Comparison of ENCODE assay signal across 8 cellular contexts in the genomic region with DNA sequence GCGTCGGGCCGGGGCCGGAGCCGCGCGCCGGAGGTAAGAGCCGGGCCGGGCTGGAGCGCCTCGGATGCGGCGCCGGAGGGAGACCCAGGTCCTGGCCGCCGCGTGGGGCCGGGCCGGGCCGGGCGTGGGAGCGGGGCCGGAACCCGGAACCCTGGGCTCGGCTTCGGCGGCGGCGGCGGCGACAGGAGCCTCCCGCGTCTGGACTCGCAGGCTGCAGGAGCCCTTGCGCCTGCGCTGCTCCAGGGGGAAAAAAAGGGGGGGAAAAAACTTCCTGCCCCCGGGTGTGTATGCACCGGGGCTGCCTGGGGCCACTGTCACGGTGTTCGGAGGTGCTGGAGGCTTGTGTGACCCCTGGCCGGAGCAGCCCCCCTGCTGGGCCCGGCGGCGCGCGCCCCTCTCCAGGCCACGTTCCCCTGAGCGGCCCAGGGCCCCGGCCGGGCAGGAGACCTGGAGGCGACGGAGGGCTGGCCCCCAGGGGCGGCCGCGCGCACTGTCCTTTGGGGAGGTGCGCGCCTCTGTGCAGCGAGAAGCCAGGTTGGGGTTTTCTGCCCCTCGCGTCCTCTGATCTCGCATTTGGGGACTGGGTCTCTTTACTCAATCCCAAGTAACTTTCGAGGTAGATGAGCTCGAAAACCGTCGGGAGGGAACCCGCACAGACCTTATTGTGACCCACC. TPM values are rescaled to one million over a fixed set of nuclear protein-coding genes. Genes with fewer than 3 reads are reported as not detected.
DNase-seq lines count a peak whose midpoint lies in the region; ATAC-seq and TF ChIP-seq lines count a peak whose summit lies in the region.

No MANE protein-coding gene starts in this region.

- no peaks in the 10 kb centered on the region for H3K36me3 ChIP-seq in H7 (replicated peaks; ENCODE audit: control insufficient read depth, insufficient read depth, low read length)
- no peaks in the 10 kb centered on the region for H3K36me3 ChIP-seq in right lobe of liver
- H3K36me3 ChIP-seq in transverse colon, result no peaks in the 10 kb centered on the region

- H3K4me1 ChIP-seq in right lobe of liver (peaks cover 0 to 17% (median 0%) of the 10 kb centered on the region in 4 donors), transverse colon (peaks cover 0 to 26% (median 19%) of the 10 kb centered on the region in 4 donors)

- TF ChIP-seq EP300 in transverse colon (IDR thresholded peaks at IDR 0.05; ENCODE audit: low read depth), result no peak

- H3K4me3 Mint-ChIP-seq in activated CD4-positive, alpha-beta T cell treated with anti-CD3 and anti-CD28 coated beads for 36 hours, result peak overlapping the region; percentile 76

- H3K9me3 ChIP-seq in right lobe of liver (no peaks in the 10 kb centered on the region), transverse colon (no peaks in the 10 kb centered on the region)

- no peak for TF ChIP-seq POLR2A in right lobe of liver (IDR thresholded peaks at IDR 0.05)
- TF ChIP-seq POLR2A in transverse colon (IDR thresholded peaks at IDR 0.05), result no peak

- in situ Hi-C loops in transverse colon (cut with MboI; ENCODE audit: low pct_ligation_motif_present in 1 of 4, low pct_unique_long_range_greater_than_20kb in 1 of 4, low sequenced_read_pairs in 3 of 4), result no loop called here

- H3K27ac ChIP-seq in right lobe of liver (no peak overlapping the region), transverse colon (peak overlapping the region; percentile 77 to 88 (median 84))

- no peaks in the 10 kb centered on the region for H3K9me3 Mint-ChIP-seq in activated CD4-positive, alpha-beta T cell treated with anti-CD3 and anti-CD28 coated beads for 36 hours (ENCODE audit: low read depth)

- TF ChIP-seq CTCF in cardiac fibroblast (IDR thresholded peaks at IDR 0.05; ENCODE audit: low read depth, low read length), result no peak
- no peak for TF ChIP-seq CTCF in right lobe of liver (IDR thresholded peaks at IDR 0.05)
- TF ChIP-seq CTCF in transverse colon (IDR thresholded peaks at IDR 0.05), result no peak

- H3K4me1 Mint-ChIP-seq in activated CD4-positive, alpha-beta T cell treated with anti-CD3 and anti-CD28 coated beads for 36 hours, result peaks cover 22% of the 10 kb centered on the region

- intact Hi-C loops in activated CD4-positive, alpha-beta T cell treated with anti-CD3 and anti-CD28 coated beads for 36 hours (cut with DNase I, micrococcal nuclease), result loop anchor here in 1 of 2 experiments (2.0 to 10.0 kb wide), 3 partner anchors 147 to 689 kb away; partner anchors contain the start of genes ATAD2B and SF3B6
- intact Hi-C loops in right lobe of liver (cut with DNase I) (no loop called here), transverse colon (cut with DNase I; ENCODE audit: low total_unique reads) (loop anchor here (10.0 kb wide), 1 partner anchor 239 kb away; no protein-coding TSS in a partner anchor)

- H3K27me3 ChIP-seq in H7 (ENCODE audit: control insufficient read depth, insufficient read depth, low read length) (peaks cover 39% of the 10 kb centered on the region), right lobe of liver (peaks cover 0 to 4% of the 10 kb centered on the region in 2 donors), transverse colon (peaks cover 34% of the 10 kb centered on the region)

- peak; percentile 31 for DNase-seq in activated CD4-positive, alpha-beta T cell treated with anti-CD3 and anti-CD28 coated beads for 36 hours
- no peak for DNase-seq in activated CD4-positive, alpha-beta T cell treated with anti-CD3 and anti-CD28 coated beads, Interleukin-2, amount 50 U/mL, for 1 hour
- peak; percentile 84 for DNase-seq in H7
- peak; percentile 22 for DNase-seq in M059J (ENCODE audit: low read depth)
- DNase-seq in cardiac fibroblast (ENCODE audit: low read depth in 2 of 2), result peak; percentile 30 to 33
- no peak for DNase-seq in right lobe of liver
- no peak for DNase-seq in transverse colon
- DNase-seq in central memory CD4-positive, alpha-beta T cell, result no peak

- H3K4me3 ChIP-seq in H7 (ENCODE audit: insufficient read depth, low read depth, low read length) (peak overlapping the region; percentile 60), cardiac fibroblast (replicated peaks in 1 of 2; ENCODE audit: low read depth in 2 of 2, low read length in 2 of 2) (peak overlapping the region; percentile 72 to 89), right lobe of liver (peak overlapping the region; percentile 56 to 64 (median 59)), transverse colon (peak overlapping the region; percentile 52 to 82 (median 62))

- POLR2A ChIA-PET in activated CD4-positive, alpha-beta T cell treated with anti-CD3 and anti-CD28 coated beads for 36 hours (lab: Charles Lee), result no interaction called here

- CTCF ChIA-PET in activated CD4-positive, alpha-beta T cell treated with anti-CD3 and anti-CD28 coated beads for 36 hours (lab: Charles Lee), result interaction anchor here (0.5 kb wide), 1 partner anchor 40 kb away, joined by 3 read pairs; no protein-coding TSS in a partner anchor

- under 1% methylated on average over 22 of the region's 68 CpGs for WGBS in right lobe of liver (ENCODE audit: insufficient coverage, low coverage, low lambda C conversion rate, missing lambda C conversion rate)
- 0% methylated on average over 36 of the region's 68 CpGs; no CpG with 5 or more reads in 1 of the 2 donors for WGBS in transverse colon (ENCODE audit: low coverage in 1 of 2), 2 donors

- ATAC-seq in activated CD4-positive, alpha-beta T cell treated with anti-CD3 and anti-CD28 coated beads for 36 hours, result no peak
- ATAC-seq in right lobe of liver, result peak in 2 of 4 donors; percentile 3 to 12

- no peaks in the 10 kb centered on the region for H3K36me3 Mint-ChIP-seq in activated CD4-positive, alpha-beta T cell treated with anti-CD3 and anti-CD28 coated beads for 36 hours (ENCODE audit: low read depth)

- no peak overlapping the region for H3K27ac Mint-ChIP-seq in activated CD4-positive, alpha-beta T cell treated with anti-CD3 and anti-CD28 coated beads for 36 hours

- H3K27me3 Mint-ChIP-seq in activated CD4-positive, alpha-beta T cell treated with anti-CD3 and anti-CD28 coated beads for 36 hours, result peaks cover 59% of the 10 kb centered on the region

RNA-seq across cellular contexts. Expression of gene KLHL29, which starts 0.9 kb away (rescaled TPM):
- 1 to 10 TPM; 1.7 to 2.0 TPM for total RNA-seq in activated CD4-positive, alpha-beta T cell treated with anti-CD3 and anti-CD28 coated beads for 36 hours
- total RNA-seq in H7 (2014; rRNA removed; shearing (Covaris generic)), result 6.2 and 11.9 TPM in 2 replicates
- 0.67 and 0.71 TPM in 2 replicates for total RNA-seq in M059J (2014; rRNA removed; shearing (Covaris generic))
- total RNA-seq in right lobe of liver, result 10 to 100 TPM in 2 of 6 experiments, 1 to 10 TPM in 4; 1.2 to 10.2 (median 6.4) TPM
- 10 to 100 TPM in 1 of 4 donors, 1 to 10 TPM in 3; 3.3 to 16.5 (median 5.8) TPM for total RNA-seq in transverse colon

Comparison
In these comparisons a context has a peak if more than half of its experiments do, and no peak if none do; other contexts are left out.
1. DNase-seq: peak in activated CD4-positive, alpha-beta T cell treated with anti-CD3 and anti-CD28 coated beads for 36 hours (single experiment), H7 (single experiment), M059J (single experiment) and cardiac fibroblast (2 of 2); none in activated CD4-positive, alpha-beta T cell treated with anti-CD3 and anti-CD28 coated beads, Interleukin-2, amount 50 U/mL, for 1 hour (single experiment), right lobe of liver (0 of 3), transverse colon (single experiment) and central memory CD4-positive, alpha-beta T cell (single experiment).
2. H3K27ac ChIP-seq: peak in transverse colon (4 of 4); none in right lobe of liver (0 of 3).
3. Peak in every context shown above with its lines, with median percentiles within 50 percentile points of each other: H3K4me3 ChIP-seq.